In genomic region chr2:224011837-224012236, GRCh38 we compare ENCODE assay signal across 32 cellular contexts.
"Had no signal": no experiment of that assay in that cellular context is flagged by ENCODE, and none has a peak within 500 bp of the region (broad histone marks: within the 10 kb centered on the region; RNA-seq: fewer than 3 reads in every experiment).

No MANE protein-coding gene starts in this region.

- H3K4me2 ChIP-seq: smooth muscle cell had no signal

- H3K9me3 Mint-ChIP-seq: naive thymus-derived CD8-positive, alpha-beta T cell; natural killer cell treated with Interleukin-12 subunit alpha and Interleukin-12 subunit beta and Interleukin-15 and Interleukin-18, amount 100 ng/mL, for 72 hours; nephron progenitor cell; stimulated activated memory B cell treated with anti-CD40 and anti-IgM and Interleukin-4, amounts not matched to agents 10 μg/mL and 1 μg/mL and 100 μg/mL, for 72 hours; stimulated activated naive CD8-positive, alpha-beta T cell treated with anti-CD3 and anti-CD28 coated beads, Interleukin-15, amount 100 ng/mL, for 72 hours had no signal

- DNase-seq: naive thymus-derived CD8-positive, alpha-beta T cell; nephron progenitor cell; nucleus accumbens; pancreas; posterior cingulate gyrus; psoas muscle; right cardiac atrium; right lobe of liver; sigmoid colon; spleen; stimulated activated CD4-positive, alpha-beta T cell treated with anti-CD3 and anti-CD28 coated beads, Interleukin-12 subunit alpha, Interleukin-12 subunit beta, amount 100 ng/mL, for 4 hours; stimulated activated CD4-positive, alpha-beta T cell treated with anti-CD3 and anti-CD28 coated beads, Interleukin-1b, Interleukin-23, amount 100 ng/mL, for 48 hours; stimulated activated CD4-positive, alpha-beta T cell treated with anti-CD3 and anti-CD28 coated beads, Interleukin-4, amount 100 ng/mL, for 1 hour; stimulated activated CD4-positive, alpha-beta T cell treated with anti-CD3 and anti-CD28 coated beads, Interleukin-4, amount 100 ng/mL, for 4 hours; stimulated activated CD8-positive, alpha-beta memory T cell treated with anti-CD3 and anti-CD28 coated beads, Interleukin-4, amount 100 ng/mL, for 48 hours; stimulated activated naive CD4-positive, alpha-beta T cell; stimulated activated naive CD8-positive, alpha-beta T cell treated with anti-CD3 and anti-CD28 coated beads, Interleukin-15, amount 100 ng/mL, for 72 hours; stimulated activated naive CD8-positive, alpha-beta T cell treated with anti-CD3 and anti-CD28 coated beads, Interleukin-15, Interleukin-2, amounts not matched to agents 100 U/mL and 50 U/mL, for 24 hours; substantia nigra; testis; tibial artery; transverse colon; upper lobe of right lung; uterus had no signal

- H3K4me1 ChIP-seq: psoas muscle, sigmoid colon, suprapubic skin, testis, tibial artery, upper lobe of right lung, uterus had no signal

- ATAC-seq: naive thymus-derived CD8-positive, alpha-beta T cell; natural killer cell treated with Interleukin-12 subunit alpha and Interleukin-12 subunit beta and Interleukin-15 and Interleukin-18, amount 100 ng/mL, for 72 hours; pancreas; psoas muscle; right cardiac atrium; right lobe of liver; stimulated activated memory B cell treated with anti-CD40 and anti-IgM and Interleukin-4, amounts not matched to agents 10 μg/mL and 1 μg/mL and 100 μg/mL, for 72 hours; stimulated activated naive CD8-positive, alpha-beta T cell treated with anti-CD3 and anti-CD28 coated beads, Interleukin-15, amount 100 ng/mL, for 72 hours; stimulated activated naive CD8-positive, alpha-beta T cell treated with anti-CD3 and anti-CD28 coated beads, Interleukin-15, Interleukin-2, amounts not matched to agents 100 U/mL and 50 U/mL, for 24 hours; upper lobe of right lung had no signal

- H3K4me3 ChIP-seq: pancreas, psoas muscle, right lobe of liver, sigmoid colon, smooth muscle cell, spleen, suprapubic skin, testis, tibial artery, transverse colon, upper lobe of right lung, uterus had no signal

- H3K9me3 ChIP-seq: neutrophil, pancreas, psoas muscle, right lobe of liver, sigmoid colon, spleen, suprapubic skin, testis, tibial artery, transverse colon, upper lobe of right lung, uterus had no signal

- H3K36me3 Mint-ChIP-seq: naive thymus-derived CD8-positive, alpha-beta T cell; natural killer cell treated with Interleukin-12 subunit alpha and Interleukin-12 subunit beta and Interleukin-15 and Interleukin-18, amount 100 ng/mL, for 72 hours; stimulated activated memory B cell treated with anti-CD40 and anti-IgM and Interleukin-4, amounts not matched to agents 10 μg/mL and 1 μg/mL and 100 μg/mL, for 72 hours had no signal

- FAIRE-seq: pancreas had no signal

- H3K27me3 Mint-ChIP-seq: naive thymus-derived CD8-positive, alpha-beta T cell; natural killer cell treated with Interleukin-12 subunit alpha and Interleukin-12 subunit beta and Interleukin-15 and Interleukin-18, amount 100 ng/mL, for 72 hours; progenitor cell of endocrine pancreas; stimulated activated naive CD8-positive, alpha-beta T cell treated with anti-CD3 and anti-CD28 coated beads, Interleukin-15, amount 100 ng/mL, for 72 hours; type B pancreatic cell had no signal

- H3K27me3 ChIP-seq: neutrophil, pancreas, right lobe of liver, sigmoid colon, spleen, suprapubic skin, testis, tibial artery, transverse colon, upper lobe of right lung, uterus had no signal

- H3K27ac ChIP-seq: neutrophil, pancreas, psoas muscle, right lobe of liver, sigmoid colon, spleen, suprapubic skin, testis, tibial artery, transverse colon, upper lobe of right lung, uterus had no signal

- H3K4me3 Mint-ChIP-seq: naive thymus-derived CD8-positive, alpha-beta T cell; natural killer cell treated with Interleukin-12 subunit alpha and Interleukin-12 subunit beta and Interleukin-15 and Interleukin-18, amount 100 ng/mL, for 72 hours; nephron progenitor cell; neural crest cell; stimulated activated memory B cell treated with anti-CD40 and anti-IgM and Interleukin-4, amounts not matched to agents 10 μg/mL and 1 μg/mL and 100 μg/mL, for 72 hours; stimulated activated naive CD8-positive, alpha-beta T cell treated with anti-CD3 and anti-CD28 coated beads, Interleukin-15, amount 100 ng/mL, for 72 hours; type B pancreatic cell had no signal

- H3K36me3 ChIP-seq: neutrophil, pancreas, right lobe of liver, sigmoid colon, spleen, suprapubic skin, tibial artery, transverse colon, upper lobe of right lung, uterus had no signal

- H3K27ac Mint-ChIP-seq: naive thymus-derived CD8-positive, alpha-beta T cell; natural killer cell treated with Interleukin-12 subunit alpha and Interleukin-12 subunit beta and Interleukin-15 and Interleukin-18, amount 100 ng/mL, for 72 hours; nephron progenitor cell; progenitor cell of endocrine pancreas; stimulated activated memory B cell treated with anti-CD40 and anti-IgM and Interleukin-4, amounts not matched to agents 10 μg/mL and 1 μg/mL and 100 μg/mL, for 72 hours; stimulated activated naive CD8-positive, alpha-beta T cell treated with anti-CD3 and anti-CD28 coated beads, Interleukin-15, amount 100 ng/mL, for 72 hours; type B pancreatic cell had no signal
